Comparison of ENCODE assay signal across 8 cellular contexts in genomic region chr2:62787381-62787780, GRCh38.
DNase-seq lines count a peak whose midpoint lies in the region; ATAC-seq and TF ChIP-seq lines count a peak whose summit lies in the region.

No MANE protein-coding gene starts in this region.

- no peak overlapping the region for H3K27ac ChIP-seq in endodermal cell (ENCODE audit: low read depth, low read length)
- no peak overlapping the region for H3K27ac ChIP-seq in neural progenitor cell

- peaks cover 15% of the 10 kb centered on the region for H3K9me3 ChIP-seq in endodermal cell (ENCODE audit: control insufficient read depth, low read length)
- no peaks in the 10 kb centered on the region for H3K9me3 ChIP-seq in neural progenitor cell (ENCODE audit: low read depth)

- WGBS in endodermal cell (ENCODE audit: insufficient coverage in 1 of 2, insufficient read length in 1 of 2), 2 experiments, result 67% methylated on average over 1 of the region's 2 CpGs; no CpG with 5 or more reads in 1 of the 2 experiments

- H3K79me2 ChIP-seq in neural progenitor cell (ENCODE audit: low read depth), result peaks cover 19% of the 10 kb centered on the region

- H3K4me1 Mint-ChIP-seq in endodermal cell, result no peaks in the 10 kb centered on the region
- peaks cover 27% of the 10 kb centered on the region for H3K4me1 Mint-ChIP-seq in neural progenitor cell

- H3K4me1 ChIP-seq in endodermal cell (ENCODE audit: control insufficient read depth, insufficient read depth, low read length) (no peaks in the 10 kb centered on the region), neural progenitor cell (no peaks in the 10 kb centered on the region)

- H3K9ac ChIP-seq in endodermal cell (ENCODE audit: extremely low read depth, low read length, poor library complexity, severe bottlenecking), result no peak overlapping the region
- H3K9ac ChIP-seq in neural progenitor cell, result no peak overlapping the region

- ATAC-seq in HG03095 (IDR thresholded peaks at IDR 0.05; ENCODE audit: unreplicated experiment) (peak; percentile 78), HG03159 (IDR thresholded peaks at IDR 0.05; ENCODE audit: unreplicated experiment) (no peak), HG02970 (IDR thresholded peaks at IDR 0.05; ENCODE audit: low FRiP score, unreplicated experiment) (no peak)

- H3K9me3 Mint-ChIP-seq in endodermal cell (peaks cover 11% of the 10 kb centered on the region), neural progenitor cell (peaks cover 10% of the 10 kb centered on the region)

- H2AFZ ChIP-seq in neural progenitor cell (replicated peaks), result no peak overlapping the region

- no peak overlapping the region for H3K4me2 ChIP-seq in neural progenitor cell

- peak; percentile 57 for TF ChIP-seq CTCF in endodermal cell (conservative IDR thresholded peaks at IDR 0.05)
- peak; percentile 53 for TF ChIP-seq CTCF in neural progenitor cell (IDR thresholded peaks at IDR 0.05)

- peaks cover 6% of the 10 kb centered on the region for H3F3A ChIP-seq in neural progenitor cell (ENCODE audit: low read depth)

- H3K36me3 ChIP-seq in endodermal cell (ENCODE audit: control insufficient read depth, insufficient read depth, low read length) (no peaks in the 10 kb centered on the region), neural progenitor cell (no peaks in the 10 kb centered on the region)

- H3K27me3 ChIP-seq in endodermal cell (ENCODE audit: control insufficient read depth, insufficient read depth, low read length, poor library complexity, severe bottlenecking) (no peaks in the 10 kb centered on the region), neural progenitor cell (no peaks in the 10 kb centered on the region)

- H3K4me3 Mint-ChIP-seq in endodermal cell (no peak overlapping the region), neural progenitor cell (no peak overlapping the region)

- peak; percentile 52 for DNase-seq in DMS 273 (lab: John Stamatoyannopoulos, UW; ENCODE audit: unreplicated experiment)
- DNase-seq in DMS 273 treated with DMSO at 0.1 percent for 48 hours (lab: John Stamatoyannopoulos, UW), result no peak
- DNase-seq in NCI-H82 treated with DMSO at 0.1 percent for 48 hours (lab: John Stamatoyannopoulos, UW; ENCODE audit: unreplicated experiment), result peak; percentile 21
- no peak for DNase-seq in endodermal cell
- peak; percentile 42 for DNase-seq in neural progenitor cell (ENCODE audit: low spot score)

- H3K4me3 ChIP-seq in endodermal cell (ENCODE audit: low read length), result no peak overlapping the region
- H3K4me3 ChIP-seq in neural progenitor cell, result no peak overlapping the region

- no peak overlapping the region for H3K27ac Mint-ChIP-seq in endodermal cell
- no peak overlapping the region for H3K27ac Mint-ChIP-seq in neural progenitor cell

- no peaks in the 10 kb centered on the region for H3K27me3 Mint-ChIP-seq in endodermal cell (ENCODE audit: insufficient read depth)
- peaks cover 4% of the 10 kb centered on the region for H3K27me3 Mint-ChIP-seq in neural progenitor cell (ENCODE audit: insufficient read depth, low read depth)

- no peaks in the 10 kb centered on the region for H4K20me1 ChIP-seq in neural progenitor cell (ENCODE audit: low read depth)

- peaks cover 10% of the 10 kb centered on the region for H3K36me3 Mint-ChIP-seq in endodermal cell (ENCODE audit: low read depth)
- H3K36me3 Mint-ChIP-seq in neural progenitor cell, result peaks cover 10% of the 10 kb centered on the region

Comparison
In these comparisons a context has a peak if more than half of its experiments do, and no peak if none do; other contexts are left out.
1. DNase-seq: peak in DMS 273 (single experiment), NCI-H82 treated with DMSO at 0.1 percent for 48 hours (single experiment) and neural progenitor cell (single experiment); none in DMS 273 treated with DMSO at 0.1 percent for 48 hours (single experiment) and endodermal cell (single experiment).